In the genomic region with DNA sequence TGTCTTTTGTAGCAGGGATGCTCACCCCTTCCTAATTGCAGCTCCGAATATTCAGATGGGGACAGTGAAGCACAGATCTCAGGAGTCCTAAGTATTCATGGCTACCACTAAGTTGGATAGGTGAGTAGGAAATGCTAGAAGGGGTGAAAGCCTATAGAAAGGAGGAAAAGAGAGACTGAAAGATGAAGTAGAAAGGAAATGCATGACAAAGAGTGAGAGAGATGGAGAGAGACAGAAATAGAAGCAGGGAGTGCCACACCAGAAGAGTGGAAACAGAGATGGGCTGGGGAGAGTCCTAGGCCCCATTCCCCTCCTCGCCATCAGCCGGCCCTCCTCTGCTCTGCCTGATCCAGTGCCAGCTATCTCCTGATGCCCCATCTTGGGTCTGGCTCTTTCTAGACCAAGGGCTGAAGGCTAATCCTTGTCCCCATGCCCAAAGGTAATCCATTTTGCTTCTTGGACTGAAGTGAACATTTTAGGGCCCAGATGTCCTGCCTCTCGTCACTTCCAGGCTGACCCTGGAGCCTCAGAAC, we compare ENCODE assay signal across 9 cellular contexts. TPM values are rescaled to one million over a fixed set of nuclear protein-coding genes. Genes with fewer than 3 reads are reported as not detected.
DNase-seq lines count a peak whose midpoint lies in the region; ATAC-seq and TF ChIP-seq lines count a peak whose summit lies in the region.
"Had no signal": no experiment of that assay in that cellular context is flagged by ENCODE, and none has a peak within 500 bp of the region (broad histone marks: within the 10 kb centered on the region; RNA-seq: fewer than 3 reads in every experiment).

No MANE protein-coding gene starts in this region.

- ATAC-seq in GM19324 (IDR thresholded peaks at IDR 0.05; ENCODE audit: low FRiP score, unreplicated experiment): no peak
- no peak for ATAC-seq in GM21529 (IDR thresholded peaks at IDR 0.05; ENCODE audit: unreplicated experiment)

- DNase-seq in right atrium auricular region (ENCODE audit: low spot score) (peak; percentile 54), cardiac septum (ENCODE audit: low spot score) (no peak), astrocyte of the cerebellum (ENCODE audit: low read depth) (no peak)
- no peak for DNase-seq in stimulated activated CD4-positive, alpha-beta T cell treated with anti-CD3 and anti-CD28 coated beads, Interleukin-4, amount 100 ng/mL, for 4 hours
- DNase-seq in effector CD4-positive, alpha-beta T cell: no peak

- H3K27ac ChIP-seq in right atrium auricular region (peak overlapping the region; percentile 95), muscle layer of colon (ENCODE audit: low read depth, low read length) (no peak overlapping the region)

- H3K27me3 ChIP-seq in right atrium auricular region: no peaks in the 10 kb centered on the region
- H3K27me3 ChIP-seq in muscle layer of colon (ENCODE audit: control insufficient read depth in 1 of 2, insufficient read depth in 2 of 2, low read length in 2 of 2): no peaks in the 10 kb centered on the region
- H3K27me3 ChIP-seq: Peyer's patch had no signal

- H3K4me1 ChIP-seq in right atrium auricular region (peaks cover 6 to 64% of the 10 kb centered on the region in 2 donors), muscle layer of colon (ENCODE audit: insufficient read depth, low read length) (peaks cover 63% of the 10 kb centered on the region)

- H3K9ac ChIP-seq in muscle layer of colon (ENCODE audit: low read length): peak overlapping the region; percentile 15

- TF ChIP-seq CTCF in right atrium auricular region (IDR thresholded peaks at IDR 0.05) (no peak), astrocyte of the cerebellum (IDR thresholded peaks at IDR 0.05; ENCODE audit: low read depth, low read length, missing control alignments) (no peak)

- intact Hi-C loops in cardiac septum (cut with DNase I): loop anchor here (5.0 kb wide), 1 partner anchor 105 kb away; no protein-coding TSS in a partner anchor

- in situ Hi-C loops in astrocyte of the cerebellum (cut with HindIII; ENCODE audit: low sequenced_read_pairs): no loop called here

- H3K9me3 ChIP-seq in right atrium auricular region (no peaks in the 10 kb centered on the region), muscle layer of colon (ENCODE audit: low read length) (no peaks in the 10 kb centered on the region)
- H3K9me3 ChIP-seq: Peyer's patch had no signal

- H3K4me3 ChIP-seq in right atrium auricular region (no peak overlapping the region), astrocyte of the cerebellum (ENCODE audit: low read depth, low read length) (peak overlapping the region; percentile 96), muscle layer of colon (ENCODE audit: low read depth in 1 of 2, low read length in 2 of 2) (peak overlapping the region; percentile 23 to 82)
- H3K4me3 ChIP-seq: Peyer's patch had no signal

- H3K36me3 ChIP-seq in right atrium auricular region (peaks cover 11% of the 10 kb centered on the region), muscle layer of colon (ENCODE audit: insufficient read depth, low read length) (peaks cover 18% of the 10 kb centered on the region)

RNA-seq across cellular contexts. Expression of gene PEA15, which starts 2.0 kb away (rescaled TPM):
- total RNA-seq in right atrium auricular region (100 to 1,000 TPM in 1 of 2 donors, 10 to 100 TPM in 1; 69.2 to 144 TPM), cardiac septum (317 TPM)

RNA-seq across cellular contexts. Expression of gene CASQ1, which starts 16.8 kb away (rescaled TPM):
- total RNA-seq in right atrium auricular region (10 to 100 TPM; 10.1 to 32.3 TPM), cardiac septum (57.8 TPM)

RNA-seq across cellular contexts. Expression of gene DCAF8, which starts 55.2 kb away (rescaled TPM):
- total RNA-seq in right atrium auricular region: 100 to 1,000 TPM; 103 to 121 TPM
- 123 TPM for total RNA-seq in cardiac septum

RNA-seq across cellular contexts. Expression of gene ATP1A4, which starts 55.8 kb away (rescaled TPM):
- not detected for total RNA-seq in right atrium auricular region
- total RNA-seq in cardiac septum: 1.0 TPM

Comparison
In these comparisons a context has a peak if more than half of its experiments do, and no peak if none do; other contexts are left out.
1. H3K4me3 ChIP-seq: peak in astrocyte of the cerebellum (single experiment) and muscle layer of colon (2 of 2); none in right atrium auricular region (0 of 2).